ENCODE assay signal across 22 cellular contexts in genomic region chr5:133718457-133718856, GRCh38.
"Had no signal": no experiment of that assay in that cellular context is flagged by ENCODE, and none has a peak within 500 bp of the region (broad histone marks: within the 10 kb centered on the region; RNA-seq: fewer than 3 reads in every experiment).

No MANE protein-coding gene starts in this region.

- ATAC-seq: foreskin keratinocyte, gastroesophageal sphincter, heart right ventricle, left cardiac atrium, left lung, left ventricle myocardium superior, lower lobe of right lung, mucosa of descending colon had no signal

- H3K4me1 ChIP-seq: esophagus muscularis mucosa, foreskin keratinocyte, gastroesophageal sphincter, heart right ventricle, left lung had no signal

- DNase-seq: dermis blood vessel endothelial cell; dorsolateral prefrontal cortex; effector CD4-positive, alpha-beta T cell; effector memory CD4-positive, alpha-beta T cell; foreskin keratinocyte; heart right ventricle; hippocampal formation; left cardiac atrium; left lung; left ventricle myocardium superior; lower lobe of right lung; mesenchymal stem cell; mucosa of descending colon; naive B cell had no signal

- FAIRE-seq: colon, endothelial cell of umbilical vein, frontal cortex, islet of Langerhans, keratinocyte had no signal

- H3K36me3 ChIP-seq: esophagus muscularis mucosa, gastroesophageal sphincter, heart right ventricle, left lung, lower lobe of right lung had no signal

- H3K27me3 ChIP-seq: dorsolateral prefrontal cortex, gastroesophageal sphincter, left lung had no signal

- H3K4me3 ChIP-seq: coronary artery, dorsolateral prefrontal cortex, esophagus muscularis mucosa, gastroesophageal sphincter, heart right ventricle, left lung, lower lobe of right lung, mucosa of descending colon had no signal

- H3K27ac ChIP-seq: coronary artery, dorsolateral prefrontal cortex, esophagus muscularis mucosa, foreskin keratinocyte, gastroesophageal sphincter, heart right ventricle, left lung, lower lobe of right lung had no signal
